8 cellular contexts compared by ENCODE assay signal in the genomic region with DNA sequence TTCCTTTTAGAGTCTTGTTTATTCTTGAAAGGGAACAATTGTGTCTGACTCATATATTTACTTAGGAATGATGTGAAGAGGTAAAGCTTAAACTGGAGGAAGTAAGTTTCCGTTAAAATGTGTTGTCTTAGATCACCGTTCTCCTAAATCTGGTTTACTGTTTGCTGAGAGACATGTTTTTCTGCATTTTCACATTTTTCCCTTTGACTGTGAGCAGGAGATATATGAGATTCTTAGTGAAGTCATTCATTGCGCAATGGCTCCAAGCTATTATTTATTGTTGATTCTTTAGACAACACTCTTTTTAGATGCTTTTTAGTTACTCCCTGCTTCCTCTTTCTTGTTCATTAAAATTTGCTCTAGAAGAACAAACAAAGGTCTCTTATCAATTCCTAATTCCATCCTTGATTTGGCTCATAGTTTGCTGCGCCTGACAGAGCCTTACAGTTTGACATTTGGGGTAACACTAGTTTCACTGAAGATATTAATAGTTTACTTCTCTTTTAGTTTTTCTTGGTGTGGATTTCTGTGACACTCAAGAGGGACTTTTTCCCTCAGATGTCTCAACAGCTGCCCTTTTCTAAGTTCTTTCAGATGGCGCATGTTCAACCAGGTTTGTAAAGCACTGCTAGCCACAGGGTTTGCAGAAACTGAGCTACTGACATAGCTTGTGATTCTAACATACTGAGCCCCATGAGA. TPM values are rescaled to one million over a fixed set of nuclear protein-coding genes. Genes with fewer than 3 reads are reported as not detected.
DNase-seq lines count a peak whose midpoint lies in the region; ATAC-seq, FAIRE-seq and TF ChIP-seq lines count a peak whose summit lies in the region.

No MANE protein-coding gene starts in this region.

- TF ChIP-seq CTCF in GM10248 (IDR thresholded peaks at IDR 0.05; ENCODE audit: control extremely low read depth, extremely low read depth, low read depth, missing control alignments): no peak
- TF ChIP-seq CTCF in fibroblast of the aortic adventitia (IDR thresholded peaks at IDR 0.05; ENCODE audit: insufficient read depth, low read length): no peak

- FAIRE-seq in HTR-8/SVneo (lab: Jason Lieb, UNC): no peak

- peak; percentile 50 for ATAC-seq in GM21717 (IDR thresholded peaks at IDR 0.05; ENCODE audit: unreplicated experiment)

- H3K4me3 ChIP-seq in fibroblast of the aortic adventitia (ENCODE audit: low read depth, low read length): no peak overlapping the region

- CTCF ChIA-PET in GM10248 (lab: Yijun Ruan, JAX): interaction anchor here (1.2 to 3.3 kb wide), 7 partner anchors 9 to 29 kb away, joined by 3 to 11 read pairs (median 7); no protein-coding TSS in a partner anchor

- DNase-seq in GM10248 (ENCODE audit: extremely low spot score) (peak; percentile 47), HTR-8/SVneo (ENCODE audit: insufficient read length, low spot score) (peak; percentile 18), fibroblast of the aortic adventitia (ENCODE audit: low read depth) (peak; percentile 5), ureter (ENCODE audit: low spot score) (no peak), NCI-H1092 (lab: John Stamatoyannopoulos, UW) (no peak), DMS79 treated with DMSO at 0.1 percent for 48 hours (lab: John Stamatoyannopoulos, UW) (no peak)
- DNase-seq in activated CD4-positive, CD25-positive, alpha-beta regulatory T cell (lab: John Stamatoyannopoulos, UW): no peak

- POLR2A ChIA-PET in GM10248 (lab: Yijun Ruan, JAX): interaction anchor here (1.0 to 1.1 kb wide), 2 partner anchors 39 to 73 kb away, joined by 3 to 5 read pairs; a partner anchor contains a TSS

RNA-seq across cellular contexts. Expression of a gene that starts 11.4 kb away (rescaled TPM):
- total RNA-seq in fibroblast of the aortic adventitia (ENCODE audit: low replicate concordance) (not detected in 2 replicates), ureter (0.91 TPM)

RNA-seq across cellular contexts. Expression of a gene that starts 39.2 kb away (rescaled TPM):
- total RNA-seq in fibroblast of the aortic adventitia (ENCODE audit: low replicate concordance): not detected in 2 replicates
- 10.7 TPM for total RNA-seq in ureter

RNA-seq across cellular contexts. Expression of a gene that starts 52.0 kb away (rescaled TPM):
- total RNA-seq in fibroblast of the aortic adventitia (ENCODE audit: low replicate concordance): 4.6 and 16.7 TPM in 2 replicates
- total RNA-seq in ureter: 32.6 TPM

Comparison
In these comparisons a context has a peak if more than half of its experiments do, and no peak if none do; other contexts are left out.
1. DNase-seq: peak in GM10248 (single experiment), HTR-8/SVneo (single experiment) and fibroblast of the aortic adventitia (single experiment); none in ureter (single experiment), NCI-H1092 (single experiment), DMS79 treated with DMSO at 0.1 percent for 48 hours (single experiment) and activated CD4-positive, CD25-positive, alpha-beta regulatory T cell (0 of 4).
2. RNA of a gene that starts 39.2 kb away (total RNA-seq): 10.7 TPM in ureter (single experiment); not detected in fibroblast of the aortic adventitia; every median in the first group is over 10 times any median in the second.